Comparison of ENCODE assay signal across 1 cellular context in genomic region chr17:82228842-82229685, GRCh38.
A peak's percentile ranks its signal among the peaks of the same experiment; 100 is the strongest.
TF ChIP-seq lines count a peak whose summit lies in the region.

TSS of gene SLC16A3 (plus strand) at chr17:82229042. CDS start at chr17:82236009, 6,967 bp downstream.

TF ChIP-seq in HepG2, 621 proteins besides CTCF, POLR2A, EP300 and RAD21 (continued from another document and continues in another):
- TF ChIP-seq ZBTB40 (IDR thresholded peaks at IDR 0.05) (no peak), ZBTB40 (CRISPR knock-in tag; IDR thresholded peaks at IDR 0.05) (no peak), RBM22 (optimal IDR thresholded peaks at IDR 0.05; ENCODE audit: low read length) (no peak), TFE3 (CRISPR knock-in tag; IDR thresholded peaks at IDR 0.05) (no peak), TFDP2 (CRISPR knock-in tag; IDR thresholded peaks at IDR 0.05) (no peak), BHLHE40 (IDR thresholded peaks at IDR 0.05; ENCODE audit: low read length) (no peak), KLF16 (CRISPR knock-in tag; IDR thresholded peaks at IDR 0.05) (no peak), KDM4B (CRISPR knock-in tag; IDR thresholded peaks at IDR 0.05) (no peak), CENPBD1 (CRISPR knock-in tag; IDR thresholded peaks at IDR 0.05; ENCODE audit: borderline replicate concordance, low read depth) (no peak), ZSCAN9 (CRISPR knock-in tag; IDR thresholded peaks at IDR 0.05; ENCODE audit: borderline replicate concordance) (no peak), SNAPC4 (CRISPR knock-in tag; IDR thresholded peaks at IDR 0.05) (no peak), ZNF746 (CRISPR knock-in tag; IDR thresholded peaks at IDR 0.05) (no peak), ZNF354B (CRISPR knock-in tag; IDR thresholded peaks at IDR 0.05) (0 out of 2 replicates have a peak, but pooled peaks have one; percentile 34), SOX13 (IDR thresholded peaks at IDR 0.05) (no peak; the same call in 1 of the 2 replicates), SOX13 (CRISPR knock-in tag; conservative IDR thresholded peaks at IDR 0.05 in 1 of 2, IDR thresholded peaks at IDR 0.05 in 1 of 2) (0 out of 4 replicates have a peak, but pooled peaks of 1 of the 2 experiments have one; percentile 52), PATZ1 (CRISPR knock-in tag; IDR thresholded peaks at IDR 0.05) (peak; percentile 37; the same call in 1 of the 2 replicates), HIVEP1 (CRISPR knock-in tag; IDR thresholded peaks at IDR 0.05) (peak; percentile 20; the same call in 1 of the 2 replicates), ZBTB46 (CRISPR knock-in tag; IDR thresholded peaks at IDR 0.05; ENCODE audit: borderline replicate concordance) (no peak), FOXP1 (IDR thresholded peaks at IDR 0.05) (no peak), FOXP1 (CRISPR knock-in tag; IDR thresholded peaks at IDR 0.05) (no peak), ZGPAT (CRISPR knock-in tag; IDR thresholded peaks at IDR 0.05) (no peak), ZNF12 (CRISPR knock-in tag; IDR thresholded peaks at IDR 0.05) (no peak), ZNF512B (CRISPR knock-in tag; IDR thresholded peaks at IDR 0.05; ENCODE audit: borderline replicate concordance) (peak; percentile 34; the same call in 1 of the 2 replicates), RFX1 (IDR thresholded peaks at IDR 0.05) (no peak)
